ENCODE assay signal across 8 cellular contexts in genomic region chr19:41939861-41940442, GRCh38. TPM values are rescaled to one million over a fixed set of nuclear protein-coding genes. Genes with fewer than 3 reads are reported as not detected.
DNase-seq lines count a peak whose midpoint lies in the region; ATAC-seq, FAIRE-seq and TF ChIP-seq lines count a peak whose summit lies in the region.

No MANE protein-coding gene starts in this region.

- H3K4me2 ChIP-seq in OCI-LY1 (ENCODE audit: low read length) (peak overlapping the region; percentile 75), K562 (ENCODE audit: insufficient read depth, low read length) (peak overlapping the region; percentile 77), mesendoderm (ENCODE audit: low read length) (peak overlapping the region; percentile 44)

- peak; percentile 58 for TF ChIP-seq POLR2A in K562 (conservative IDR thresholded peaks at IDR 0.05)

- CTCF ChIA-PET in GM10248 (lab: Yijun Ruan, JAX), result no interaction called here
- CTCF ChIA-PET in K562 (lab: Yijun Ruan, JAX; ENCODE audit: low intra/inter-chr PET ratio), result no interaction called here

- H4K20me1 ChIP-seq in OCI-LY1 (ENCODE audit: insufficient read depth, low read length) (no peaks in the 10 kb centered on the region), K562 (replicated peaks; ENCODE audit: control insufficient read depth, insufficient read depth, low read length) (0 out of 2 replicates have a peak, but pooled peaks cover 3% of the 10 kb centered on the region)

- H3K27me3 ChIP-seq in OCI-LY1 (ENCODE audit: insufficient read depth, low read length) (peaks cover 10% of the 10 kb centered on the region; the same call in 1 of the 2 replicates), K562 (ENCODE audit: control insufficient read depth in 2 of 2, insufficient read depth in 2 of 2, low read length in 2 of 2) (no peaks in the 10 kb centered on the region), mesendoderm (ENCODE audit: insufficient read depth, low read length, poor library complexity) (peaks cover 32% of the 10 kb centered on the region), upper lobe of right lung (peaks cover 12% of the 10 kb centered on the region)

- TF ChIP-seq RAD21 in K562 (CRISPR knock-in tag; conservative IDR thresholded peaks at IDR 0.05 in 1 of 2, IDR thresholded peaks at IDR 0.05 in 1 of 2), result no peak

- POLR2A ChIA-PET in GM10248 (lab: Yijun Ruan, JAX), result no interaction called here
- POLR2A ChIA-PET in K562 (lab: Yijun Ruan, JAX), result interaction anchor here (0.6 kb wide), 2 partner anchors 23 to 80 kb away, joined by 3 read pairs; partner anchors contain the start of gene RPS19

- H4K8ac ChIP-seq in mesendoderm (ENCODE audit: low read depth, low read length), result no peak overlapping the region

- ATAC-seq in K562, result peak; percentile 83
- peak; percentile 54 for ATAC-seq in upper lobe of right lung
- no peak for ATAC-seq in HG02763 (IDR thresholded peaks at IDR 0.05; ENCODE audit: unreplicated experiment)
- no peak for ATAC-seq in HG02981 (IDR thresholded peaks at IDR 0.05; ENCODE audit: unreplicated experiment)

- H3K4ac ChIP-seq in mesendoderm (ENCODE audit: low read depth, low read length), result no peak overlapping the region

- H3K4me3 ChIP-seq in OCI-LY1 (ENCODE audit: low read depth, low read length, poor library complexity, severe bottlenecking) (peak overlapping the region; percentile 53), K562 (peak overlapping the region; percentile 58), mesendoderm (ENCODE audit: low read length) (no peak overlapping the region), upper lobe of right lung (peak overlapping the region; percentile 46)

- no TSS peak for BruUV-seq in K562 (replicated peaks; lab: Mats Ljungman, UMichigan)

- H3K9me1 ChIP-seq in K562 (ENCODE audit: control insufficient read depth, insufficient read depth, low read length), result no peaks in the 10 kb centered on the region

- TF ChIP-seq EP300 in K562 (IDR thresholded peaks at IDR 0.05; ENCODE audit: low read length), result no peak

- H3K9ac ChIP-seq in OCI-LY1 (ENCODE audit: low read length) (peak overlapping the region; percentile 32; the same call in 1 of the 2 replicates), K562 (ENCODE audit: insufficient read depth in 1 of 2, low read depth in 2 of 2, low read length in 2 of 2) (peak overlapping the region; percentile 79 to 95), mesendoderm (ENCODE audit: low read length) (peak overlapping the region; percentile 48)

- H2BK120ac ChIP-seq in mesendoderm (ENCODE audit: low read depth, low read length), result no peak overlapping the region

- H3K9me3 ChIP-seq in OCI-LY1 (ENCODE audit: low read length), result no peaks in the 10 kb centered on the region
- H3K9me3 ChIP-seq in K562 (replicated peaks; ENCODE audit: control insufficient read depth, insufficient read depth, low read depth, low read length), result no peaks in the 10 kb centered on the region
- H3K9me3 ChIP-seq in upper lobe of right lung, result no peaks in the 10 kb centered on the region

- no peak overlapping the region for H2AK5ac ChIP-seq in mesendoderm (ENCODE audit: low read length)

- FAIRE-seq in K562 (lab: Jason Lieb, UNC), result no peak

- no peak overlapping the region for H2BK15ac ChIP-seq in mesendoderm (replicated peaks; ENCODE audit: low read depth)

- H2BK5ac ChIP-seq in mesendoderm (ENCODE audit: low read length), result no peak overlapping the region

- H3K23ac ChIP-seq in mesendoderm (ENCODE audit: low read length), result no peak overlapping the region

- peak; percentile 82 for DNase-seq in GM10248 (ENCODE audit: extremely low spot score)
- DNase-seq in K562 (ENCODE audit: extremely low read depth in 1 of 4, low spot score in 3 of 4), result peak; percentile 73 to 91 (median 89)
- peak; percentile 57 for DNase-seq in mesendoderm
- peak; percentile 75 for DNase-seq in upper lobe of right lung
- no peak for DNase-seq in NCI-H1436 treated with DMSO at 0.1 percent for 48 hours (lab: John Stamatoyannopoulos, UW)

- H3K79me2 ChIP-seq in OCI-LY1 (ENCODE audit: insufficient read depth, low read length) (no peaks in the 10 kb centered on the region), K562 (ENCODE audit: control insufficient read depth, insufficient read depth, low read length) (no peaks in the 10 kb centered on the region), mesendoderm (ENCODE audit: control insufficient read depth, insufficient read depth, low read length) (no peaks in the 10 kb centered on the region)

- in situ Hi-C loops in K562 (cut with MboI), result no loop called here

- H3K27ac ChIP-seq in OCI-LY1 (ENCODE audit: low read depth, low read length, poor library complexity, severe bottlenecking), result no peak overlapping the region
- peak overlapping the region; percentile 86; the same call in 2 of the 3 replicates for H3K27ac ChIP-seq in K562 (ENCODE audit: extremely low read depth, low read depth, low read length)
- no peak overlapping the region for H3K27ac ChIP-seq in mesendoderm (ENCODE audit: low read depth, low read length)
- no peak overlapping the region for H3K27ac ChIP-seq in upper lobe of right lung

- TF ChIP-seq CTCF in GM10248 (IDR thresholded peaks at IDR 0.05; ENCODE audit: control extremely low read depth, extremely low read depth, low read depth, missing control alignments), result no peak
- TF ChIP-seq CTCF in OCI-LY1 (IDR thresholded peaks at IDR 0.05; ENCODE audit: low read length), result no peak
- TF ChIP-seq CTCF in K562 (IDR thresholded peaks at IDR 0.05 in 2 of 3, conservative IDR thresholded peaks at IDR 0.05 in 1 of 3; ENCODE audit: insufficient read depth in 2 of 3, low read depth in 1 of 3, low read length in 3 of 3), result no peak
- TF ChIP-seq CTCF in upper lobe of right lung (IDR thresholded peaks at IDR 0.05), result no peak

- no peak overlapping the region for H4K5ac ChIP-seq in mesendoderm (ENCODE audit: low read length)

- H3K56ac ChIP-seq in mesendoderm (ENCODE audit: low read length), result peak overlapping the region; percentile 76

- H3K4me1 ChIP-seq in OCI-LY1 (ENCODE audit: insufficient read depth, low read length, severe bottlenecking) (peaks cover 57% of the 10 kb centered on the region), K562 (replicated peaks in 1 of 2; ENCODE audit: control insufficient read depth in 2 of 2, insufficient read depth in 2 of 2, low read length in 2 of 2) (peaks cover 12 to 47% of the 10 kb centered on the region in 2 experiments; a peak in 3 of 5 replicates), mesendoderm (ENCODE audit: control insufficient read depth, low read depth, low read length) (no peaks in the 10 kb centered on the region), upper lobe of right lung (peaks cover 3% of the 10 kb centered on the region)

- H3K79me1 ChIP-seq in mesendoderm (ENCODE audit: low read length), result no peaks in the 10 kb centered on the region

- H3K36me3 ChIP-seq in OCI-LY1 (ENCODE audit: insufficient read depth, low read length) (no peaks in the 10 kb centered on the region), K562 (ENCODE audit: control insufficient read depth, insufficient read depth, low read length) (no peaks in the 10 kb centered on the region), mesendoderm (ENCODE audit: control insufficient read depth, insufficient read depth, low read length) (no peaks in the 10 kb centered on the region), upper lobe of right lung (no peaks in the 10 kb centered on the region)

- H3F3A ChIP-seq in OCI-LY1 (ENCODE audit: insufficient read depth, low read length), result peaks cover 7% of the 10 kb centered on the region; the same call in 1 of the 2 replicates

- 7% methylated on average over 14 of the region's 64 CpGs for WGBS in K562 (ENCODE audit: insufficient coverage, low coverage, missing lambda C conversion rate)
- WGBS in mesendoderm (ENCODE audit: extremely low coverage, insufficient coverage, low lambda C conversion rate), result no CpG with 5 or more reads among the region's 64 CpGs

- no peak overlapping the region for H2AFZ ChIP-seq in OCI-LY1 (ENCODE audit: low read length)
- H2AFZ ChIP-seq in K562 (ENCODE audit: low read depth, low read length), result peak overlapping the region; percentile 92

- intact Hi-C loops in K562 (cut with micrococcal nuclease) (no loop called here), upper lobe of right lung (cut with DNase I) (loop anchor here (10.0 kb wide), 1 partner anchor 75 kb away; the partner anchor contains the start of gene RPS19)

- peak overlapping the region; percentile 56 for H3K18ac ChIP-seq in mesendoderm (ENCODE audit: low read length)

- no peaks in the 10 kb centered on the region for H3K9me2 ChIP-seq in OCI-LY1 (ENCODE audit: low read depth, low read length)

RNA-seq across cellular contexts. Expression of gene ERFL, which starts 11.7 kb away (rescaled TPM):
- total RNA-seq in K562 (2011; cell fraction: chromatin; rRNA removed; ENCODE audit: low replicate concordance), result 0.63 and 1.7 TPM in 2 replicates
- 0.79 and 1.3 TPM in 2 replicates for total RNA-seq in K562 (2011; cell fraction: nucleolus; rRNA removed)
- total RNA-seq in K562 (2011; cell fraction: nucleoplasm; rRNA removed), result 0.73 and 1.1 TPM in 2 replicates
- total RNA-seq in K562 (2014; rRNA removed), result 0.16 and 0.32 TPM in 2 replicates
- total RNA-seq in K562 (2014; rRNA removed; fragmentation: Illumina TruSeq; extraction: Trizol), result 0.10 TPM in 1 of 2 replicates, not detected in the other
- total RNA-seq in K562 (2015; rRNA removed; fragmentation: Illumina TruSeq; extraction: Trizol), result 0.11 TPM in 1 of 2 replicates, not detected in the other
- total RNA-seq in K562 (2021), result 0.67 and 0.75 TPM in 2 replicates
- 0.07 and 0.32 TPM in 2 replicates for polyA plus RNA-seq in K562 (2011; rRNA removed)
- 0.22 and 0.25 TPM in 2 replicates for polyA plus RNA-seq in K562 (2011; cell fraction: cytosol; rRNA removed)
- polyA plus RNA-seq in K562 (2011; cell fraction: nucleus; rRNA removed), result 2.9 and 3.3 TPM in 2 replicates
- polyA plus RNA-seq in K562 (2012), result 0.76 and 0.94 TPM in 2 replicates
- 0.31 and 0.50 TPM in 2 replicates for polyA plus RNA-seq in K562 (2014; fragmentation: Illumina TruSeq; extraction: Trizol)
- not detected for polyA plus RNA-seq in K562 (2014; fragmentation: Nextera tagmentation; extraction: Ambion mirVana)
- 0.31 and 0.33 TPM in 2 replicates for polyA plus RNA-seq in K562 (2014; rRNA removed)
- polyA minus RNA-seq in K562 (2011; rRNA and poly(A)+ RNA removed), result not detected in 2 replicates
- not detected in 2 replicates for polyA minus RNA-seq in K562 (2011; cell fraction: cytosol; rRNA and poly(A)+ RNA removed)
- polyA minus RNA-seq in K562 (2011; cell fraction: nucleus; rRNA and poly(A)+ RNA removed), result 0.40 and 0.67 TPM in 2 replicates
- polyA plus RNA-seq in mesendoderm (2013, experiment 1 of 2), result not detected
- not detected for polyA plus RNA-seq in mesendoderm (2013, experiment 2 of 2)
- 0.43 TPM for total RNA-seq in upper lobe of right lung

RNA-seq across cellular contexts. Expression of gene RABAC1, which starts 19.2 kb away (rescaled TPM):
- total RNA-seq in K562 (2011; cell fraction: chromatin; rRNA removed; ENCODE audit: low replicate concordance), result 19.9 and 51.2 TPM in 2 replicates
- 69.7 and 71.9 TPM in 2 replicates for total RNA-seq in K562 (2011; cell fraction: nucleolus; rRNA removed)
- 51.7 and 54.7 TPM in 2 replicates for total RNA-seq in K562 (2011; cell fraction: nucleoplasm; rRNA removed)
- total RNA-seq in K562 (2014; rRNA removed), result 24.5 and 32.7 TPM in 2 replicates
- total RNA-seq in K562 (2014; rRNA removed; fragmentation: Illumina TruSeq; extraction: Trizol), result 2.5 and 4.6 TPM in 2 replicates
- total RNA-seq in K562 (2015; rRNA removed; fragmentation: Illumina TruSeq; extraction: Trizol), result 7.1 and 7.2 TPM in 2 replicates
- total RNA-seq in K562 (2021), result 23.2 and 24.0 TPM in 2 replicates
- polyA plus RNA-seq in K562 (2011; rRNA removed), result 17.7 and 36.3 TPM in 2 replicates
- 84.6 and 116 TPM in 2 replicates for polyA plus RNA-seq in K562 (2011; cell fraction: cytosol; rRNA removed)
- 38.9 and 57.8 TPM in 2 replicates for polyA plus RNA-seq in K562 (2011; cell fraction: nucleus; rRNA removed)
- polyA plus RNA-seq in K562 (2012), result 22.9 and 60.5 TPM in 2 replicates
- 2.4 and 7.8 TPM in 2 replicates for polyA plus RNA-seq in K562 (2014; fragmentation: Illumina TruSeq; extraction: Trizol)
- 1 to 10 TPM; 5.2 to 9.3 TPM for polyA plus RNA-seq in K562 (2014; fragmentation: Nextera tagmentation; extraction: Ambion mirVana)
- polyA plus RNA-seq in K562 (2014; rRNA removed), result 28.1 and 44.0 TPM in 2 replicates
- polyA minus RNA-seq in K562 (2011; rRNA and poly(A)+ RNA removed), result 8.2 and 10.6 TPM in 2 replicates
- 7.3 and 10.4 TPM in 2 replicates for polyA minus RNA-seq in K562 (2011; cell fraction: cytosol; rRNA and poly(A)+ RNA removed)
- polyA minus RNA-seq in K562 (2011; cell fraction: nucleus; rRNA and poly(A)+ RNA removed), result 12.3 and 23.0 TPM in 2 replicates
- 93.5 TPM for polyA plus RNA-seq in mesendoderm (2013, experiment 1 of 2)
- polyA plus RNA-seq in mesendoderm (2013, experiment 2 of 2), result 93.5 TPM
- 134 TPM for total RNA-seq in upper lobe of right lung

RNA-seq across cellular contexts. Expression of gene ATP1A3, which starts 54.1 kb away (rescaled TPM):
- 0.35 and 2.3 TPM in 2 replicates for total RNA-seq in K562 (2011; cell fraction: chromatin; rRNA removed; ENCODE audit: low replicate concordance)
- total RNA-seq in K562 (2011; cell fraction: nucleolus; rRNA removed), result 0.50 and 0.53 TPM in 2 replicates
- 0.37 TPM in 1 of 2 replicates, not detected in the other for total RNA-seq in K562 (2011; cell fraction: nucleoplasm; rRNA removed)
- total RNA-seq in K562 (2014; rRNA removed), result 0.27 TPM in 1 of 2 replicates, not detected in the other
- 0.03 and 0.04 TPM in 2 replicates for total RNA-seq in K562 (2014; rRNA removed; fragmentation: Illumina TruSeq; extraction: Trizol)
- total RNA-seq in K562 (2015; rRNA removed; fragmentation: Illumina TruSeq; extraction: Trizol), result 0.15 TPM in 1 of 2 replicates, not detected in the other
- total RNA-seq in K562 (2021), result 0.56 and 1.0 TPM in 2 replicates
- polyA plus RNA-seq in K562 (2011; rRNA removed), result 0.01 and 0.03 TPM in 2 replicates
- polyA plus RNA-seq in K562 (2011; cell fraction: cytosol; rRNA removed), result 0.03 TPM in 1 of 2 replicates, not detected in the other
- 0.13 TPM in 1 of 2 replicates, not detected in the other for polyA plus RNA-seq in K562 (2011; cell fraction: nucleus; rRNA removed)
- 0.62 and 1.7 TPM in 2 replicates for polyA plus RNA-seq in K562 (2012)
- polyA plus RNA-seq in K562 (2014; fragmentation: Illumina TruSeq; extraction: Trizol), result 0.30 and 0.60 TPM in 2 replicates
- not detected for polyA plus RNA-seq in K562 (2014; fragmentation: Nextera tagmentation; extraction: Ambion mirVana)
- polyA plus RNA-seq in K562 (2014; rRNA removed), result 0.07 and 0.11 TPM in 2 replicates
- 0.06 and 0.11 TPM in 2 replicates for polyA minus RNA-seq in K562 (2011; rRNA and poly(A)+ RNA removed)
- polyA minus RNA-seq in K562 (2011; cell fraction: cytosol; rRNA and poly(A)+ RNA removed), result 0.19 TPM in 1 of 2 replicates, not detected in the other
- 0.40 TPM in 1 of 2 replicates, not detected in the other for polyA minus RNA-seq in K562 (2011; cell fraction: nucleus; rRNA and poly(A)+ RNA removed)
- 5.4 TPM for polyA plus RNA-seq in mesendoderm (2013, experiment 1 of 2)
- 5.5 TPM for polyA plus RNA-seq in mesendoderm (2013, experiment 2 of 2)
- not detected for total RNA-seq in upper lobe of right lung

RNA-seq across cellular contexts. Expression of gene ARHGEF1, which starts 57.0 kb away (rescaled TPM):
- 190 and 355 TPM in 2 replicates for total RNA-seq in K562 (2011; cell fraction: chromatin; rRNA removed; ENCODE audit: low replicate concordance)
- 134 and 150 TPM in 2 replicates for total RNA-seq in K562 (2011; cell fraction: nucleolus; rRNA removed)
- total RNA-seq in K562 (2011; cell fraction: nucleoplasm; rRNA removed), result 174 and 273 TPM in 2 replicates
- total RNA-seq in K562 (2014; rRNA removed), result 56.7 and 79.1 TPM in 2 replicates
- total RNA-seq in K562 (2014; rRNA removed; fragmentation: Illumina TruSeq; extraction: Trizol), result 8.3 and 11.2 TPM in 2 replicates
- total RNA-seq in K562 (2015; rRNA removed; fragmentation: Illumina TruSeq; extraction: Trizol), result 27.1 and 27.5 TPM in 2 replicates
- total RNA-seq in K562 (2021), result 126 and 149 TPM in 2 replicates
- 29.8 and 50.5 TPM in 2 replicates for polyA plus RNA-seq in K562 (2011; rRNA removed)
- polyA plus RNA-seq in K562 (2011; cell fraction: cytosol; rRNA removed), result 56.0 and 95.1 TPM in 2 replicates
- polyA plus RNA-seq in K562 (2011; cell fraction: nucleus; rRNA removed), result 165 and 197 TPM in 2 replicates
- 74.3 and 126 TPM in 2 replicates for polyA plus RNA-seq in K562 (2012)
- 39.8 and 71.1 TPM in 2 replicates for polyA plus RNA-seq in K562 (2014; fragmentation: Illumina TruSeq; extraction: Trizol)
- 1 to 10 TPM; 1.9 to 4.4 TPM for polyA plus RNA-seq in K562 (2014; fragmentation: Nextera tagmentation; extraction: Ambion mirVana)
- 86.0 and 112 TPM in 2 replicates for polyA plus RNA-seq in K562 (2014; rRNA removed)
- 15.0 and 21.2 TPM in 2 replicates for polyA minus RNA-seq in K562 (2011; rRNA and poly(A)+ RNA removed)
- polyA minus RNA-seq in K562 (2011; cell fraction: cytosol; rRNA and poly(A)+ RNA removed), result 48.5 and 52.9 TPM in 2 replicates
- polyA minus RNA-seq in K562 (2011; cell fraction: nucleus; rRNA and poly(A)+ RNA removed), result 38.0 and 42.7 TPM in 2 replicates
- 38.0 TPM for polyA plus RNA-seq in mesendoderm (2013, experiment 1 of 2)
- polyA plus RNA-seq in mesendoderm (2013, experiment 2 of 2), result 36.4 TPM
- total RNA-seq in upper lobe of right lung, result 197 TPM

Comparison
In these comparisons a context has a peak if more than half of its experiments do, and no peak if none do; other contexts are left out.
1. H3K9ac ChIP-seq: peak in every context shown above with its lines; median percentile 87 in K562; 48 in mesendoderm; 32 in OCI-LY1.
2. ATAC-seq: peak in K562 (single experiment) and upper lobe of right lung (single experiment); none in HG02763 (single experiment) and HG02981 (single experiment).
3. Peak in every context shown above with its lines, with median percentiles within 50 percentile points of each other: H3K4me2 ChIP-seq.